Comparison of ENCODE assay signal across 22 cellular contexts in the genomic region with DNA sequence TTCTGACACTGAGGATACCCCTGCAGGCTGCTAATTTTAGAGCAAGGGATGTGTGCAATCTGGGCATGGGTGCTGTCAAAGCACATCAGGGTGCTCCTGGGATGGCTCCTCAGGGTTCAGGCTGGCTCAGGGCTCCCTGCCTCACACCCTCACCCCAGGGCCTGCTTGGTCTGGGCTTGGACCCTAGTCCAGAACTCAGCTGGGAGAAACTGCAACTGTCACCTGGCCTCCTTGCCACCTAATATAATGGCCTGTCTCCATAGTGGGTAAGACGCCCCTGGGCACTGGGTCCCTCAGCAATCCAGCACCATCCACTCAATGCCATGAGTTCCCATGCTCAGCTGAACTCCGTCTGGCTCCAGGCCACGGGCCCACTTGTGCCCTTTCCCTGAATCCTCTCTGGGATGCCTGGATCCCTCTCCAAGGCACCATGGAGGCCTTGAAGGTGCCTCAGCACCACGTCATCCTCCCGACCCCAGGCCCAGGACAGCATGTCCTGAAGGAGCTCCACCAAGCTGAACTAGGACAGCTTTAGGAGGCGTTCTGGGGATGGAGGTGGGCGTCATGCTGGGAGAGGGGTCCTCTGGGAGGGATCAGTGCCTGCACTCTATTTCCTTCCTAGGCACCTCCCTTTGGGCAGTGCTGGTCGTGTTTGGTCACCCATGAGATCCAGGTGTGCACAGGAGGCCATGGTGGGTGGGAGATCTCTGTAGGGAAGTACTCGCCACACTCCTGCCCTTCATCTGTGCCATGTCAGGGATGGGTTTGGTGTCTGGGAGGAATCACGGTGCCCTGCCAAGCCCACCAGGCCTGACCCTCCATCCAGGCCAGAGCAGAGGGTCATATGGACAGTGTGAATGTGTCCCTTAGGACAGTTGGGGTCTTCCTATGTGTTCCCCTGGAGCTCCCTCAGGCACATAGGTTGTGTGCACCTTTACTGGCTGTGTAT.
"Had no signal": no experiment of that assay in that cellular context is flagged by ENCODE, and none has a peak within 500 bp of the region (broad histone marks: within the 10 kb centered on the region; RNA-seq: fewer than 3 reads in every experiment).

No MANE protein-coding gene starts in this region.

- DNase-seq: Kasumi-1, MM.1S, NCI-H1092 treated with DMSO at 0.1 percent for 48 hours, NCI-H1436 treated with DMSO at 0.1 percent for 48 hours, NCI-H1694, NCI-H187 treated with DMSO at 0.1 percent for 48 hours, NCI-H2029 treated with DMSO at 0.1 percent for 48 hours, NCI-H2227 treated with DMSO at 0.1 percent for 48 hours, NCI-H524, NCI-H526 treated with DMSO at 0.1 percent for 48 hours, NCI-H774, Right ventricle myocardium superior, RPMI8226, SIG-M5 had no signal

- H3K27ac Mint-ChIP-seq: IgD-negative memory B cell had no signal

- FAIRE-seq: HTR-8/SVneo, K562, RCC 7860 had no signal

- H3K4me1 ChIP-seq: SJSA1 had no signal

- H3K27me3 Mint-ChIP-seq: IgD-negative memory B cell had no signal

- H3K4me1 Mint-ChIP-seq: IgD-negative memory B cell had no signal

- H3K4me3 ChIP-seq: K562, SJSA1, SK-N-MC had no signal

- H3K36me3 ChIP-seq: SJSA1 had no signal

- H3K27me3 ChIP-seq: SJSA1 had no signal

- H3K36me3 Mint-ChIP-seq: IgD-negative memory B cell had no signal

- H3K27ac ChIP-seq: HL-60, KMS-11, SJSA1, SK-N-MC had no signal

- H3K4me3 Mint-ChIP-seq: IgD-negative memory B cell had no signal
